Comparison of ENCODE assay signal across 1 cellular context in genomic region chr1:22600071-22600816, GRCh38.
TF ChIP-seq lines count a peak whose summit lies in the region.

No MANE protein-coding gene starts in this region.

TF ChIP-seq in H1, 55 proteins besides CTCF, POLR2A, EP300 and RAD21:
- TF ChIP-seq CREB1 (IDR thresholded peaks at IDR 0.05) (no peak), TCF12 (IDR thresholded peaks at IDR 0.05; ENCODE audit: low read depth, low read length) (no peak), KDM5A (IDR thresholded peaks at IDR 0.05; ENCODE audit: low read length) (no peak), TBP (IDR thresholded peaks at IDR 0.05; ENCODE audit: low read depth, low read length) (no peak), USF2 (IDR thresholded peaks at IDR 0.05; ENCODE audit: low read length) (peak; percentile 54), YY1 (IDR thresholded peaks at IDR 0.05; ENCODE audit: low read depth, low read length) (no peak), NRF1 (IDR thresholded peaks at IDR 0.05; ENCODE audit: low read depth, low read length) (no peak), BACH1 (IDR thresholded peaks at IDR 0.05; ENCODE audit: low read length) (no peak), SIX5 (IDR thresholded peaks at IDR 0.05; ENCODE audit: low read depth, low read length) (no peak), RBBP5 (IDR thresholded peaks at IDR 0.05; ENCODE audit: borderline replicate concordance, low read depth, low read length) (no peak), SRF (IDR thresholded peaks at IDR 0.05; ENCODE audit: low read depth, low read length) (no peak), SP1 (IDR thresholded peaks at IDR 0.05; ENCODE audit: low read depth, low read length) (no peak), MAX (IDR thresholded peaks at IDR 0.05) (peak; percentile 28; the same call in 1 of the 2 replicates), E2F6 (IDR thresholded peaks at IDR 0.05) (peak; percentile 60), TAF7 (optimal IDR thresholded peaks at IDR 0.05; ENCODE audit: borderline replicate concordance, low read depth, low read length) (no peak), ATF3 (IDR thresholded peaks at IDR 0.05; ENCODE audit: insufficient read depth, low read depth, low read length) (no peak), KDM1A (IDR thresholded peaks at IDR 0.05; ENCODE audit: borderline replicate concordance, low read length) (no peak)
